Comparison of ENCODE assay signal across 8 cellular contexts in the genomic region with DNA sequence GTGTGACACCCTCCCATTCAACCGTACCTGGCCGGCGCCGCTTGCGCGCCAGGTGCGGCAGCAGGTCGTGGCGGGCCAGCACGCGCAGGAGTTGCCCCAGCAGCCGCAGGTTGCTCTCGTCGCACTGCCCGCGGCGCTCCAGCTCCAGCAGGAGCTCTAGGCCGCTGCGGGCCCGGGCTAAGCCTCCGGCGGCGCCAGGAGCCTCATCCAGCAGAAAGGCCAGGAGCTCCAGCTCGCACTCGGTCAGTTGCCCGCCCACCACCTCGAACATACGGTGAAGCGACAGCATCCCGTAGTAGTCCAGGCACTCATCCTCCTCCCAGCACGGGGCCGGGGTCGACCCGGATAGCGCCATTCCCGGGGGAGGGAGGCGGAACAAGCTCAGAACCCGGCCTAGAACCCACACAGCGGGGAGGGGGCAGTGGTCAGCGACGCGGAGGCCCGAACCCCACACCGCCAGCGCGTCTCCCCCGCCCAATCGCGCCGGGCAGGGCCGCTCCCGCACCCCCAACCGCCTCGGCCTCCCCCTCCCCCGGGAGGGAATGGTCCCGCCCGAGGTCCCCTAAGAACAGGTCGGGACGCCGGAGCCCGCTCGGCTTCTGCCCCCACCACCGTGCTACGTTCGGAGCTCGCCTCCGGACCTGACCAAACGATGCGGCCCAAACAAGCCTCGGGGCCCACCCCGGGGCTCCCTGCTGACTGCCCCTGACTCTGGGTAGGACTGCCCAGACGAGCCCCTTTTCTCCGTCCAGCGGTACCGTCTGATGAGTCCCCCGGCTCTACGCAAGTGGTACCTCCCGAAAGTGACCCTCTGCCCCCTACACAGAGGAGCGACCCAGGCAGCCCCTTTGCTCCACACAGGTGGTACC. TPM values are rescaled to one million over a fixed set of nuclear protein-coding genes. Genes with fewer than 3 reads are reported as not detected.
DNase-seq lines count a peak whose midpoint lies in the region; ATAC-seq and TF ChIP-seq lines count a peak whose summit lies in the region.

No MANE protein-coding gene starts in this region.

- DNase-seq in NCI-H1092 (lab: John Stamatoyannopoulos, UW) (peak; percentile 33), NCI-H1092 treated with DMSO at 0.1 percent for 48 hours (lab: John Stamatoyannopoulos, UW) (no peak), choroid plexus epithelial cell (ENCODE audit: low read depth) (peak; percentile 52), left lung (peak; percentile 65 to 89), AML-193 (lab: John Stamatoyannopoulos, UW) (no peak)
- DNase-seq in stimulated activated effector memory CD8-positive, alpha-beta T cell treated with anti-CD3 and anti-CD28 coated beads, Interleukin-12 subunit alpha, Interleukin-12 subunit beta, amount 100 ng/mL, for 72 hours (ENCODE audit: low spot score in 2 of 2), result no peak

- H3K27me3 ChIP-seq in left lung, result no peaks in the 10 kb centered on the region

- peak overlapping the region; percentile 99 for H3K27ac Mint-ChIP-seq in stimulated activated effector memory CD8-positive, alpha-beta T cell treated with anti-CD3 and anti-CD28 coated beads, Interleukin-12 subunit alpha, Interleukin-12 subunit beta, amount 100 ng/mL, for 72 hours

- ATAC-seq in HG03196 (IDR thresholded peaks at IDR 0.05; ENCODE audit: unreplicated experiment) (peak; percentile 6), SK-N-SH treated with all-trans-retinoic acid at 6 μM for 48 hours (peak; percentile 41), left lung (peak; percentile 28)
- ATAC-seq in stimulated activated effector memory CD8-positive, alpha-beta T cell treated with anti-CD3 and anti-CD28 coated beads, Interleukin-12 subunit alpha, Interleukin-12 subunit beta, amount 100 ng/mL, for 72 hours, result peak; percentile 0

- peaks cover 21 to 80% of the 10 kb centered on the region in 2 donors for H3K4me1 ChIP-seq in left lung

- H3K9me3 ChIP-seq in left lung, result no peaks in the 10 kb centered on the region

- no peak for TF ChIP-seq CTCF in choroid plexus epithelial cell (conservative IDR thresholded peaks at IDR 0.05; ENCODE audit: low read depth, low read length)
- no peak for TF ChIP-seq CTCF in left lung (IDR thresholded peaks at IDR 0.05)

- H3K4me3 ChIP-seq in choroid plexus epithelial cell (ENCODE audit: low read depth, low read length) (peak overlapping the region; percentile 95), left lung (peak overlapping the region; percentile 72 to 99)

- intact Hi-C loops in left lung (cut with DNase I), result no loop called here

- no peaks in the 10 kb centered on the region for H3K9me3 Mint-ChIP-seq in stimulated activated effector memory CD8-positive, alpha-beta T cell treated with anti-CD3 and anti-CD28 coated beads, Interleukin-12 subunit alpha, Interleukin-12 subunit beta, amount 100 ng/mL, for 72 hours

- H3K27ac ChIP-seq in left lung, result peak overlapping the region; percentile 90 to 97

- H3K4me3 Mint-ChIP-seq in stimulated activated effector memory CD8-positive, alpha-beta T cell treated with anti-CD3 and anti-CD28 coated beads, Interleukin-12 subunit alpha, Interleukin-12 subunit beta, amount 100 ng/mL, for 72 hours, result peak overlapping the region; percentile 94

- H3K36me3 Mint-ChIP-seq in stimulated activated effector memory CD8-positive, alpha-beta T cell treated with anti-CD3 and anti-CD28 coated beads, Interleukin-12 subunit alpha, Interleukin-12 subunit beta, amount 100 ng/mL, for 72 hours, result peaks cover 69% of the 10 kb centered on the region

- peaks cover 72% of the 10 kb centered on the region for H3K4me1 Mint-ChIP-seq in stimulated activated effector memory CD8-positive, alpha-beta T cell treated with anti-CD3 and anti-CD28 coated beads, Interleukin-12 subunit alpha, Interleukin-12 subunit beta, amount 100 ng/mL, for 72 hours

- H3K36me3 ChIP-seq in left lung, result peaks cover 5 to 37% of the 10 kb centered on the region in 2 donors

TF ChIP-seq in SK-N-SH treated with all-trans-retinoic acid at 6 μM for 48 hours, 23 proteins besides CTCF, POLR2A, EP300 and RAD21:
- TF ChIP-seq, protein P1, sequence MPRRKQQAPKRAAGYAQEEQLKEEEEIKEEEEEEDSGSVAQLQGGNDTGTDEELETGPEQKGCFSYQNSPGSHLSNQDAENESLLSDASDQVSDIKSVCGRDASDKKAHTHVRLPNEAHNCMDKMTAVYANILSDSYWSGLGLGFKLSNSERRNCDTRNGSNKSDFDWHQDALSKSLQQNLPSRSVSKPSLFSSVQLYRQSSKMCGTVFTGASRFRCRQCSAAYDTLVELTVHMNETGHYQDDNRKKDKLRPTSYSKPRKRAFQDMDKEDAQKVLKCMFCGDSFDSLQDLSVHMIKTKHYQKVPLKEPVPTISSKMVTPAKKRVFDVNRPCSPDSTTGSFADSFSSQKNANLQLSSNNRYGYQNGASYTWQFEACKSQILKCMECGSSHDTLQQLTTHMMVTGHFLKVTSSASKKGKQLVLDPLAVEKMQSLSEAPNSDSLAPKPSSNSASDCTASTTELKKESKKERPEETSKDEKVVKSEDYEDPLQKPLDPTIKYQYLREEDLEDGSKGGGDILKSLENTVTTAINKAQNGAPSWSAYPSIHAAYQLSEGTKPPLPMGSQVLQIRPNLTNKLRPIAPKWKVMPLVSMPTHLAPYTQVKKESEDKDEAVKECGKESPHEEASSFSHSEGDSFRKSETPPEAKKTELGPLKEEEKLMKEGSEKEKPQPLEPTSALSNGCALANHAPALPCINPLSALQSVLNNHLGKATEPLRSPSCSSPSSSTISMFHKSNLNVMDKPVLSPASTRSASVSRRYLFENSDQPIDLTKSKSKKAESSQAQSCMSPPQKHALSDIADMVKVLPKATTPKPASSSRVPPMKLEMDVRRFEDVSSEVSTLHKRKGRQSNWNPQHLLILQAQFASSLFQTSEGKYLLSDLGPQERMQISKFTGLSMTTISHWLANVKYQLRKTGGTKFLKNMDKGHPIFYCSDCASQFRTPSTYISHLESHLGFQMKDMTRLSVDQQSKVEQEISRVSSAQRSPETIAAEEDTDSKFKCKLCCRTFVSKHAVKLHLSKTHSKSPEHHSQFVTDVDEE (CRISPR knock-in tag; IDR thresholded peaks at IDR 0.05), result no peak
- TF ChIP-seq, protein P2, sequence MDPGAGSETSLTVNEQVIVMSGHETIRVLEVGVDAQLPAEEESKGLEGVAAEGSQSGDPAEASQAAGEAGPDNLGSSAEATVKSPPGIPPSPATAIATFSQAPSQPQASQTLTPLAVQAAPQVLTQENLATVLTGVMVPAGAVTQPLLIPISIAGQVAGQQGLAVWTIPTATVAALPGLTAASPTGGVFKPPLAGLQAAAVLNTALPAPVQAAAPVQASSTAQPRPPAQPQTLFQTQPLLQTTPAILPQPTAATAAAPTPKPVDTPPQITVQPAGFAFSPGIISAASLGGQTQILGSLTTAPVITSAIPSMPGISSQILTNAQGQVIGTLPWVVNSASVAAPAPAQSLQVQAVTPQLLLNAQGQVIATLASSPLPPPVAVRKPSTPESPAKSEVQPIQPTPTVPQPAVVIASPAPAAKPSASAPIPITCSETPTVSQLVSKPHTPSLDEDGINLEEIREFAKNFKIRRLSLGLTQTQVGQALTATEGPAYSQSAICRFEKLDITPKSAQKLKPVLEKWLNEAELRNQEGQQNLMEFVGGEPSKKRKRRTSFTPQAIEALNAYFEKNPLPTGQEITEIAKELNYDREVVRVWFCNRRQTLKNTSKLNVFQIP (CRISPR knock-in tag; IDR thresholded peaks at IDR 0.05; ENCODE audit: borderline replicate concordance, low read depth), result no peak
- no peak for TF ChIP-seq RARB (CRISPR knock-in tag; IDR thresholded peaks at IDR 0.05)
- TF ChIP-seq ISL1 (CRISPR knock-in tag; IDR thresholded peaks at IDR 0.05), result no peak
- TF ChIP-seq, protein P3, sequence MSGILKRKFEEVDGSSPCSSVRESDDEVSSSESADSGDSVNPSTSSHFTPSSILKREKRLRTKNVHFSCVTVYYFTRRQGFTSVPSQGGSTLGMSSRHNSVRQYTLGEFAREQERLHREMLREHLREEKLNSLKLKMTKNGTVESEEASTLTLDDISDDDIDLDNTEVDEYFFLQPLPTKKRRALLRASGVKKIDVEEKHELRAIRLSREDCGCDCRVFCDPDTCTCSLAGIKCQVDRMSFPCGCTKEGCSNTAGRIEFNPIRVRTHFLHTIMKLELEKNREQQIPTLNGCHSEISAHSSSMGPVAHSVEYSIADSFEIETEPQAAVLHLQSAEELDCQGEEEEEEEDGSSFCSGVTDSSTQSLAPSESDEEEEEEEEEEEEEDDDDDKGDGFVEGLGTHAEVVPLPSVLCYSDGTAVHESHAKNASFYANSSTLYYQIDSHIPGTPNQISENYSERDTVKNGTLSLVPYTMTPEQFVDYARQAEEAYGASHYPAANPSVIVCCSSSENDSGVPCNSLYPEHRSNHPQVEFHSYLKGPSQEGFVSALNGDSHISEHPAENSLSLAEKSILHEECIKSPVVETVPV (CRISPR knock-in tag; IDR thresholded peaks at IDR 0.05), result no peak
- no peak for TF ChIP-seq TOX (CRISPR knock-in tag; IDR thresholded peaks at IDR 0.05; ENCODE audit: borderline replicate concordance)
- TF ChIP-seq TCF4 (CRISPR knock-in tag; IDR thresholded peaks at IDR 0.05; ENCODE audit: borderline replicate concordance), result no peak
- no peak for TF ChIP-seq ZFP30 (CRISPR knock-in tag; IDR thresholded peaks at IDR 0.05)
- no peak for TF ChIP-seq ZNF565 (CRISPR knock-in tag; conservative IDR thresholded peaks at IDR 0.05; ENCODE audit: low read depth)

RNA-seq across cellular contexts. Expression of gene DEDD2, which starts 0.6 kb away (rescaled TPM):
- total RNA-seq in left lung, result 10 to 100 TPM; 22.7 to 34.8 TPM

RNA-seq across cellular contexts. Expression of gene ZNF526, which starts 3.2 kb away (rescaled TPM):
- 10 to 100 TPM; 11.5 to 12.7 TPM for total RNA-seq in left lung

RNA-seq across cellular contexts. Expression of gene GSK3A, which starts 25.5 kb away (rescaled TPM):
- 10 to 100 TPM; 33.4 to 40.3 TPM for total RNA-seq in left lung

RNA-seq across cellular contexts. Expression of gene ERF, which starts 38.0 kb away (rescaled TPM):
- 10 to 100 TPM; 47.0 to 55.0 TPM for total RNA-seq in left lung

RNA-seq across cellular contexts. Expression of gene CIC, which starts 52.2 kb away (rescaled TPM):
- total RNA-seq in left lung, result 10 to 100 TPM; 59.8 to 76.1 TPM

Comparison
In these comparisons a context has a peak if more than half of its experiments do, and no peak if none do; other contexts are left out.
1. DNase-seq: peak in NCI-H1092 (single experiment), choroid plexus epithelial cell (single experiment) and left lung (2 of 2); none in NCI-H1092 treated with DMSO at 0.1 percent for 48 hours (single experiment), stimulated activated effector memory CD8-positive, alpha-beta T cell treated with anti-CD3 and anti-CD28 coated beads, Interleukin-12 subunit alpha, Interleukin-12 subunit beta, amount 100 ng/mL, for 72 hours (0 of 2) and AML-193 (0 of 2).
2. Peak in every context shown above with its lines, with median percentiles within 50 percentile points of each other: ATAC-seq.